Comparison of ENCODE assay signal across 8 cellular contexts in the genomic region with DNA sequence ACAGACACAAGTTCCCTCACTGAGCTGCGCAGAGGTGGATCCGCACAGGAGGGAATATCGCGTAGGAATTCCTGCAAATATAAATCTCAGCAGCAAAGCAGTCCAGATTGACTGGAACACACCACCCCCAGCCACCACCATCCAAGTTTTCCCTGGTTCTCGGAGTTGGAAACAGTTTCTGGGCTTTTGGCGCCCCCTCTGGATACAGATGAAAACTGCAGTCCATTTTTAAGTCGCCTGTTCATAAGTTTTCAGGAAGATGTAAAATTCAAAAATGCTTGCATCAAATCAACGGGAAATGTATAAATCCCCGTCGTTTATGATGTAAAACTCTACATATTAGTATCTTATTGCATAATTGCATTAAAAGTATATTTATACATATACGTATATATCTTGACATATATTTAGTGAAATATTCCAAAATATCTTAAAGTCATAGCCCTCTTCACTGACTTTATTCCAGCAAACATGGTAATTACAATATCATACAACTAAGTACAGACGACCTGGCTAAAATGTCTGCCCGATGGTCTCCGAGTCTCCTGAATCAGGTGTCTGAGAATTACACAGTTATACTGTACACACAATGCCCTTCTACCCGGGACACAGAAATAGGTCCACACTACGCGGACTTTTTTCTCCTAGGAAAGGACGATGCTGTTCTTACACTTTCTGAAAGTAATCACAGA. TPM values are rescaled to one million over a fixed set of nuclear protein-coding genes. Genes with fewer than 3 reads are reported as not detected.
DNase-seq lines count a peak whose midpoint lies in the region; ATAC-seq, FAIRE-seq and TF ChIP-seq lines count a peak whose summit lies in the region.

No MANE protein-coding gene starts in this region.

- no peak overlapping the region for H3K4me3 ChIP-seq in neutrophil (ENCODE audit: low read depth in 1 of 2, low read length in 1 of 2)

- peak; percentile 23 for TF ChIP-seq CTCF in neutrophil (IDR thresholded peaks at IDR 0.05)

- DNase-seq in EH (ENCODE audit: low read depth) (peak; percentile 80), NCI-H146 (lab: John Stamatoyannopoulos, UW) (peak; percentile 74), frontal cortex (ENCODE audit: low spot score in 2 of 2) (peak; percentile 53 to 62), GM19240 (ENCODE audit: insufficient read length, low spot score) (no peak)
- peak; percentile 26 to 48 for DNase-seq in activated CD4-positive, alpha-beta T cell treated with anti-CD3 and anti-CD28 coated beads, Interleukin-2, amount 50 U/mL, for 48 hours

- peaks cover 100% of the 10 kb centered on the region for H3K27me3 ChIP-seq in neutrophil

- H3K27ac ChIP-seq in neutrophil = no peak overlapping the region

- H3K36me3 ChIP-seq in neutrophil = no peaks in the 10 kb centered on the region

- H3K9me3 ChIP-seq in neutrophil = no peaks in the 10 kb centered on the region

- H3K4me1 ChIP-seq in neutrophil (ENCODE audit: control insufficient read depth in 1 of 2, insufficient read depth in 1 of 2, low read depth in 1 of 2, low read length in 1 of 2) = no peaks in the 10 kb centered on the region

- FAIRE-seq in A204.1 (lab: Jason Lieb, UNC) (peak; percentile 98), frontal cortex (lab: Jason Lieb, UNC) (peak; percentile 13)

- no peak for ATAC-seq in GM18519 (IDR thresholded peaks at IDR 0.05; ENCODE audit: low FRiP score, unreplicated experiment)

RNA-seq across cellular contexts. Expression of a gene that starts 2.1 kb away (rescaled TPM):
- 7.7 TPM for total RNA-seq in frontal cortex
